In the genomic region with DNA sequence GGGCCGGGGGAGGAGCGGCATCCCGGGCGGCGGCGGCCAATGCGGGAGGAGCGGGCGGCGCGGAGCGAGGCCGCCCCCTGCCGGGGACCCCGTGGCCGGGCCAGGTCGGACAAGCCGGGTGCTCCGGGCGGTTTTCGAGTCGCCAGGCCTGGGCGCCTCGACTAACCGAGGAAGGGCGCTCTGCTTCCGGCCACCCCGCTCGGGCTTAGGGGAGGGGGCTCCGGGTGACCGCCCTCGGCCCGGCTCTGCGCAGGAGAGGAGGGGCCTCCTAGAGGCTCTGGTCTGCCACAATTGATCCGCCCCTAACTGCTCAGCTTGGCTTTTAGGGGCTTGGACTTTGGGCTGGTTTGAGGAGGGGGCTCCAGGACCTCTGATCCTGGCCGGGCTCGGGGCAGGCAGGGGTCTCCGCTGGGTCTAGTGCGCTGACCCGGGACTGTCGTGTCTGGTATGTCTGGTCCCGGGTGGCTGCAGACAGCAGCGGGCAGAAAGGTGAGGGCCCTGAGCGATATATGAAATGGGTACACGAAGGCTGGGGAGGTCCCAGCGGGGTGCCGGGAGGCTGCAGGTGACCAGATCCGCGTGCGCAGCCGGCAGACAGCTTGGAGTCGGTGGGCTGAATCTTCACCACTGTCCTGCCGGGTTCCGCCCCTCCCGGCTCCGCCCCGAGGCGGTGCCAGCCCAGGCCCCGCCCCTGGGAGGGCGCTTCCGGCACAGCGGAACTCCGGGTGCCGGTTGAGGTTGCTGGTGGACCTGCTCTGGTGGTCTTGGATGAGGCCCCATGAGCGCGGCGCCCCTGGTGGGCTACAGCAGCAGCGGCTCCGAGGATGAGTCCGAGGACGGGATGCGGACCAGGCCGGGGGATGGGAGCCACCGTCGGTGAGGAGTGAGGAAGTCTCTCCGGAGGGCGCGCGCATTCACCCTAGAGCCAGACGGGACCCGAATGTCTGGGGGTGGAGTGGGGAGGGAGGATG, we compare ENCODE assay signal across 1 cellular context.
TF ChIP-seq lines count a peak whose summit lies in the region.

Gene USB1, plus strand, starts transcription at position 702 of the 971 bp plus-strand sequence. Its CDS starts 77 bp downstream, at position 779.

TF ChIP-seq in H1, 55 proteins besides CTCF, POLR2A, EP300 and RAD21 (continued from another document):
- TF ChIP-seq, protein P1, sequence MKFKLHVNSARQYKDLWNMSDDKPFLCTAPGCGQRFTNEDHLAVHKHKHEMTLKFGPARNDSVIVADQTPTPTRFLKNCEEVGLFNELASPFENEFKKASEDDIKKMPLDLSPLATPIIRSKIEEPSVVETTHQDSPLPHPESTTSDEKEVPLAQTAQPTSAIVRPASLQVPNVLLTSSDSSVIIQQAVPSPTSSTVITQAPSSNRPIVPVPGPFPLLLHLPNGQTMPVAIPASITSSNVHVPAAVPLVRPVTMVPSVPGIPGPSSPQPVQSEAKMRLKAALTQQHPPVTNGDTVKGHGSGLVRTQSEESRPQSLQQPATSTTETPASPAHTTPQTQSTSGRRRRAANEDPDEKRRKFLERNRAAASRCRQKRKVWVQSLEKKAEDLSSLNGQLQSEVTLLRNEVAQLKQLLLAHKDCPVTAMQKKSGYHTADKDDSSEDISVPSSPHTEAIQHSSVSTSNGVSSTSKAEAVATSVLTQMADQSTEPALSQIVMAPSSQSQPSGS (IDR thresholded peaks at IDR 0.05; ENCODE audit: low read length): no peak
- TF ChIP-seq CBX8 (IDR thresholded peaks at IDR 0.05; ENCODE audit: borderline replicate concordance, low read depth, low read length) (no peak), ZNF274 (IDR thresholded peaks at IDR 0.05; ENCODE audit: borderline replicate concordance, extremely low read depth, low read length) (no peak), RNF2 (IDR thresholded peaks at IDR 0.05; ENCODE audit: borderline replicate concordance, low read depth, low read length, missing control alignments, poor library complexity, severe bottlenecking) (no peak), RXRA (IDR thresholded peaks at IDR 0.05; ENCODE audit: insufficient read depth, low read depth, low read length) (no peak), TCF12 (IDR thresholded peaks at IDR 0.05; ENCODE audit: low read depth, low read length) (no peak), KDM1A (IDR thresholded peaks at IDR 0.05; ENCODE audit: borderline replicate concordance, low read length) (peak; percentile 32; the same call in 1 of the 2 replicates), ASH2L (IDR thresholded peaks at IDR 0.05; ENCODE audit: low read length) (peak; percentile 41), BCL11A (IDR thresholded peaks at IDR 0.05; ENCODE audit: low read depth in 2 of 2, low read length in 2 of 2) (no peak), EGR1 (IDR thresholded peaks at IDR 0.05; ENCODE audit: borderline replicate concordance, low read depth, low read length) (no peak; the same call in 1 of the 2 replicates), YY1 (IDR thresholded peaks at IDR 0.05; ENCODE audit: low read depth, low read length) (no peak), TAF7 (optimal IDR thresholded peaks at IDR 0.05; ENCODE audit: borderline replicate concordance, low read depth, low read length) (peak; percentile 53), GTF2F1 (IDR thresholded peaks at IDR 0.05; ENCODE audit: borderline replicate concordance, low read depth, low read length) (no peak), SP4 (IDR thresholded peaks at IDR 0.05; ENCODE audit: low read length) (peak; percentile 75; the same call in 1 of the 2 replicates), BRCA1 (IDR thresholded peaks at IDR 0.05; ENCODE audit: low read depth, low read length) (no peak), JUN (IDR thresholded peaks at IDR 0.05; ENCODE audit: low read depth, low read length) (no peak), CHD2 (IDR thresholded peaks at IDR 0.05; ENCODE audit: low read length) (no peak), CHD7 (IDR thresholded peaks at IDR 0.05; ENCODE audit: insufficient replicate concordance, low read length) (no peak), SIX5 (IDR thresholded peaks at IDR 0.05; ENCODE audit: low read depth, low read length) (no peak), KDM5A (IDR thresholded peaks at IDR 0.05; ENCODE audit: low read length) (0 out of 2 replicates have a peak, but pooled peaks have one; percentile 9), HDAC6 (IDR thresholded peaks at IDR 0.05; ENCODE audit: low read depth, low read length) (no peak), HDAC2 (IDR thresholded peaks at IDR 0.05; ENCODE audit: borderline replicate concordance in 1 of 2, low read depth in 2 of 2, low read length in 2 of 2) (peak in 1 of 2 experiments; percentile 78; a peak in 1 of 4 replicates), EZH2 (IDR thresholded peaks at IDR 0.05; ENCODE audit: low read depth, low read length, severe bottlenecking) (no peak), SAP30 (IDR thresholded peaks at IDR 0.05; ENCODE audit: insufficient read depth, insufficient replicate concordance, low read length) (no peak), PHF8 (conservative IDR thresholded peaks at IDR 0.05; ENCODE audit: low read depth, low read length) (peak; percentile 63), CREB1 (IDR thresholded peaks at IDR 0.05) (no peak), RBBP5 (IDR thresholded peaks at IDR 0.05; ENCODE audit: borderline replicate concordance, low read depth, low read length) (0 out of 2 replicates have a peak, but pooled peaks have one; percentile 16), POU5F1 (IDR thresholded peaks at IDR 0.05; ENCODE audit: low read depth, low read length) (no peak), POLR2AphosphoS5 (IDR thresholded peaks at IDR 0.05; ENCODE audit: low read depth, low read length) (peak; percentile 67), FOSL1 (IDR thresholded peaks at IDR 0.05; ENCODE audit: insufficient read depth, low read depth, low read length) (no peak), BACH1 (IDR thresholded peaks at IDR 0.05; ENCODE audit: low read length) (no peak), TAF1 (IDR thresholded peaks at IDR 0.05; ENCODE audit: low read depth, low read length) (peak; percentile 58; the same call in 1 of the 2 replicates), NRF1 (IDR thresholded peaks at IDR 0.05; ENCODE audit: low read depth, low read length) (peak; percentile 32; the same call in 1 of the 2 replicates), SUZ12 (IDR thresholded peaks at IDR 0.05; ENCODE audit: low read length) (no peak), JUND (IDR thresholded peaks at IDR 0.05; ENCODE audit: low read length) (no peak), CHD1 (IDR thresholded peaks at IDR 0.05; ENCODE audit: low read depth, low read length) (no peak), CTBP2 (IDR thresholded peaks at IDR 0.05; ENCODE audit: borderline replicate concordance, insufficient read depth, insufficient read length, low read length) (peak; percentile 31), CBX5 (IDR thresholded peaks at IDR 0.05; ENCODE audit: low read depth, low read length) (no peak), RFX5 (IDR thresholded peaks at IDR 0.05; ENCODE audit: borderline replicate concordance, low read depth, low read length) (no peak), MAFK (IDR thresholded peaks at IDR 0.05; ENCODE audit: low read depth, low read length) (no peak)
- TF ChIP-seq, protein P2, sequence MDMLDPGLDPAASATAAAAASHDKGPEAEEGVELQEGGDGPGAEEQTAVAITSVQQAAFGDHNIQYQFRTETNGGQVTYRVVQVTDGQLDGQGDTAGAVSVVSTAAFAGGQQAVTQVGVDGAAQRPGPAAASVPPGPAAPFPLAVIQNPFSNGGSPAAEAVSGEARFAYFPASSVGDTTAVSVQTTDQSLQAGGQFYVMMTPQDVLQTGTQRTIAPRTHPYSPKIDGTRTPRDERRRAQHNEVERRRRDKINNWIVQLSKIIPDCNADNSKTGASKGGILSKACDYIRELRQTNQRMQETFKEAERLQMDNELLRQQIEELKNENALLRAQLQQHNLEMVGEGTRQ (IDR thresholded peaks at IDR 0.05; ENCODE audit: low read length): no peak
- TF ChIP-seq, protein P3, sequence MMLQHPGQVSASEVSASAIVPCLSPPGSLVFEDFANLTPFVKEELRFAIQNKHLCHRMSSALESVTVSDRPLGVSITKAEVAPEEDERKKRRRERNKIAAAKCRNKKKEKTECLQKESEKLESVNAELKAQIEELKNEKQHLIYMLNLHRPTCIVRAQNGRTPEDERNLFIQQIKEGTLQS (IDR thresholded peaks at IDR 0.05; ENCODE audit: insufficient read depth, low read depth, low read length): no peak
- TF ChIP-seq, protein P4, sequence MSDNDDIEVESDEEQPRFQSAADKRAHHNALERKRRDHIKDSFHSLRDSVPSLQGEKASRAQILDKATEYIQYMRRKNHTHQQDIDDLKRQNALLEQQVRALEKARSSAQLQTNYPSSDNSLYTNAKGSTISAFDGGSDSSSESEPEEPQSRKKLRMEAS (IDR thresholded peaks at IDR 0.05): peak; percentile 48
